In the genomic region with DNA sequence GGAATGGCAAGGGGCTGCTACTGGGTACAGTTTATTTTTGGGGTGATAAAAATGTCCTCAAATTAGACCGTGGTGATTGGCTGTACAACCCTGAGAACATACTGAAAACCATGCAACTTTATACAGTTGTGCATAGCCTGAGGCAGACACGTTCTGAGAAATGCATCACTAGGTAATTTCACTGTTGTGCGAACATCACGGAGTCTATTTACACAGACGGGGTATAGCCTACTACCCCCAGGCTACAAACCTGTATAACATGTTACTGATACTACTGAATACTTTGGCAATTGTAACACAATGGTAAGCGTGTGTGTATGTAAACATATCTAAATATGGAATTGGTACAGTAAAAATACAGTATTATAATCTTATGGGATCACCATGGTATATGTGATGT, we compare ENCODE assay signal across 13 cellular contexts. TPM values are rescaled to one million over a fixed set of nuclear protein-coding genes. Genes with fewer than 3 reads are reported as not detected.
A peak's percentile ranks its signal among the peaks of the same experiment; 100 is the strongest.
DNase-seq lines count a peak whose midpoint lies in the region; ATAC-seq and TF ChIP-seq lines count a peak whose summit lies in the region.
"Had no signal": no experiment of that assay in that cellular context is flagged by ENCODE, and none has a peak within 500 bp of the region (broad histone marks: within the 10 kb centered on the region; RNA-seq: fewer than 3 reads in every experiment).

No MANE protein-coding gene starts in this region.

- no peak for TF ChIP-seq CTCF in ascending aorta (IDR thresholded peaks at IDR 0.05)

- no peak overlapping the region for H3K18ac ChIP-seq in mesenchymal stem cell (ENCODE audit: low read depth in 1 of 2, low read length in 2 of 2)

- no peak overlapping the region for H4K8ac ChIP-seq in mesenchymal stem cell (ENCODE audit: low read length)

- H2AK5ac ChIP-seq in mesenchymal stem cell (ENCODE audit: low read length, severe bottlenecking), result no peak overlapping the region

- H3K4me1 ChIP-seq in HAP-1, result peaks cover 30% of the 10 kb centered on the region
- H3K4me1 ChIP-seq in mesenchymal stem cell (ENCODE audit: control insufficient read depth, insufficient read depth, low read depth, low read length), result no peaks in the 10 kb centered on the region
- no peaks in the 10 kb centered on the region for H3K4me1 ChIP-seq in ascending aorta
- H3K4me1 ChIP-seq: A549 had no signal

- peaks cover 11% of the 10 kb centered on the region for H3K4me1 Mint-ChIP-seq in activated T-cell treated with anti-CD3 and anti-CD28 coated beads, Interleukin-2, amount 50 U/mL, for 4 hours (ENCODE audit: low read depth)
- H3K4me1 Mint-ChIP-seq: CD14-positive monocyte had no signal

- peak overlapping the region; percentile 4 for H3K9ac ChIP-seq in mesenchymal stem cell (ENCODE audit: low read length)
- H3K9ac ChIP-seq: GM23248 had no signal

- H3K4me3 Mint-ChIP-seq in activated T-cell treated with anti-CD3 and anti-CD28 coated beads, Interleukin-2, amount 50 U/mL, for 4 hours, result no peak overlapping the region
- H3K4me3 Mint-ChIP-seq: CD14-positive monocyte; CD8-positive, alpha-beta T cell had no signal

- H3K27ac ChIP-seq in mesenchymal stem cell (ENCODE audit: low read length, poor library complexity, severe bottlenecking) (no peak overlapping the region), ascending aorta (no peak overlapping the region)
- H3K27ac ChIP-seq: A549, GM23248 had no signal

- ATAC-seq in activated T-cell treated with anti-CD3 and anti-CD28 coated beads, Interleukin-2, amount 50 U/mL, for 4 hours, result no peak
- ATAC-seq: A549; CD8-positive, alpha-beta T cell; HepG2 had no signal

- H3K27me3 Mint-ChIP-seq in activated T-cell treated with anti-CD3 and anti-CD28 coated beads, Interleukin-2, amount 50 U/mL, for 4 hours (ENCODE audit: low read depth), result no peaks in the 10 kb centered on the region

- no peak overlapping the region for H2BK15ac ChIP-seq in mesenchymal stem cell (ENCODE audit: low read depth, poor library complexity, severe bottlenecking)

- H3K36me3 ChIP-seq in HAP-1 (replicated peaks), result peaks cover 15% of the 10 kb centered on the region
- H3K36me3 ChIP-seq in mesenchymal stem cell (ENCODE audit: control insufficient read depth in 1 of 2, insufficient read depth in 2 of 2, low read depth in 1 of 2, low read length in 2 of 2), result peaks cover 0 to 3% of the 10 kb centered on the region in 2 experiments
- peaks cover 0 to 1% of the 10 kb centered on the region in 2 donors for H3K36me3 ChIP-seq in ascending aorta

- DNase-seq in HAP-1 (ENCODE audit: low spot score in 2 of 2) (peak; percentile 61 to 64), NCI-H69 (lab: John Stamatoyannopoulos, UW) (peak; percentile 84), mesenchymal stem cell (no peak), ascending aorta (ENCODE audit: low spot score in 2 of 2) (no peak), cortex of kidney (lab: John Stamatoyannopoulos, UW) (no peak)
- DNase-seq in activated T-cell treated with anti-CD3 and anti-CD28 coated beads, Interleukin-2, amount 50 U/mL, for 4 hours, result no peak
- DNase-seq: CD8-positive, alpha-beta T cell; DMS 273 treated with DMSO at 0.1 percent for 48 hours; GM23248; H7 had no signal

- peaks cover 37% of the 10 kb centered on the region for H3K36me3 Mint-ChIP-seq in activated T-cell treated with anti-CD3 and anti-CD28 coated beads, Interleukin-2, amount 50 U/mL, for 4 hours (ENCODE audit: insufficient read depth)

- H3K27me3 ChIP-seq in HAP-1 (ENCODE audit: low read depth), result no peaks in the 10 kb centered on the region
- no peaks in the 10 kb centered on the region for H3K27me3 ChIP-seq in mesenchymal stem cell (ENCODE audit: control insufficient read depth in 1 of 2, insufficient read depth in 1 of 2, low read length in 2 of 2)
- no peaks in the 10 kb centered on the region for H3K27me3 ChIP-seq in ascending aorta

- H3K4me2 ChIP-seq in mesenchymal stem cell (ENCODE audit: low read length, poor library complexity, severe bottlenecking), result no peak overlapping the region
- H3K4me2 ChIP-seq: A549 had no signal

- H3K14ac ChIP-seq in mesenchymal stem cell (ENCODE audit: low read length in 2 of 2), result no peak overlapping the region

- H2AFZ ChIP-seq in mesenchymal stem cell (ENCODE audit: low read depth, low read length), result no peak overlapping the region
- H2AFZ ChIP-seq: GM23248 had no signal

- intact Hi-C loops in ascending aorta (cut with DNase I), result no loop called here

- H3K9me3 ChIP-seq in HAP-1, result no peaks in the 10 kb centered on the region
- H3K9me3 ChIP-seq in mesenchymal stem cell (ENCODE audit: control insufficient read depth, low read length), result no peaks in the 10 kb centered on the region
- H3K9me3 ChIP-seq in ascending aorta, result no peaks in the 10 kb centered on the region
- H3K9me3 ChIP-seq: A549 had no signal

- WGBS in mesenchymal stem cell, result 81% methylated on average over 4 of the region's 6 CpGs

- H3K79me1 ChIP-seq in mesenchymal stem cell (replicated peaks; ENCODE audit: low read length, poor library complexity, severe bottlenecking), result peaks cover 5% of the 10 kb centered on the region

- no peak overlapping the region for H3K4ac ChIP-seq in mesenchymal stem cell (ENCODE audit: low read depth in 1 of 2, low read length in 2 of 2)

- in situ Hi-C loops in HAP-1 (cut with MboI; ENCODE audit: low sequenced_read_pairs), result loop anchor here (25.0 kb wide), 2 partner anchors 464 to 764 kb away; a partner anchor contains a TSS

- H3K23ac ChIP-seq in mesenchymal stem cell (ENCODE audit: low read length in 2 of 2), result no peak overlapping the region

- no peak overlapping the region for H2BK120ac ChIP-seq in mesenchymal stem cell (ENCODE audit: low read depth, low read length)

- H3K4me3 ChIP-seq in HAP-1, result no peak overlapping the region
- no peak overlapping the region for H3K4me3 ChIP-seq in mesenchymal stem cell (ENCODE audit: insufficient read depth in 1 of 2, low read depth in 1 of 2, low read length in 2 of 2)
- no peak overlapping the region for H3K4me3 ChIP-seq in ascending aorta
- H3K4me3 ChIP-seq: A549, GM23248 had no signal

- H2BK5ac ChIP-seq in mesenchymal stem cell (ENCODE audit: low read depth, low read length, poor library complexity, severe bottlenecking), result no peak overlapping the region

- no peak overlapping the region for H2BK12ac ChIP-seq in mesenchymal stem cell (ENCODE audit: low read length in 2 of 2)

- no peaks in the 10 kb centered on the region for H3K9me3 Mint-ChIP-seq in activated T-cell treated with anti-CD3 and anti-CD28 coated beads, Interleukin-2, amount 50 U/mL, for 4 hours
- H3K9me3 Mint-ChIP-seq: CD8-positive, alpha-beta T cell had no signal

- H4K91ac ChIP-seq in mesenchymal stem cell (ENCODE audit: low read length), result no peak overlapping the region

RNA-seq across cellular contexts. Expression of a gene that starts 23.6 kb away (rescaled TPM):
- 7.0 TPM for polyA plus RNA-seq in mesenchymal stem cell (2013, experiment 1 of 2)
- polyA plus RNA-seq in mesenchymal stem cell (2013, experiment 2 of 2), result 8.4 TPM
- 7.8 TPM for total RNA-seq in ascending aorta
- total RNA-seq in activated T-cell treated with anti-CD3 and anti-CD28 coated beads, Interleukin-2, amount 50 U/mL, for 4 hours, result 10 to 100 TPM; 15.6 to 25.3 (median 23.2) TPM

Comparison
In these comparisons a context has a peak if more than half of its experiments do, and no peak if none do; other contexts are left out.
1. DNase-seq: peak in HAP-1 (2 of 2) and NCI-H69 (single experiment); none in mesenchymal stem cell (single experiment), ascending aorta (0 of 2), cortex of kidney (single experiment) and activated T-cell treated with anti-CD3 and anti-CD28 coated beads, Interleukin-2, amount 50 U/mL, for 4 hours (single experiment).